10 cellular contexts compared by ENCODE assay signal in genomic region chr15:92891533-92892200, GRCh38. TPM values are rescaled to one million over a fixed set of nuclear protein-coding genes. Genes with fewer than 3 reads are reported as not detected.
DNase-seq lines count a peak whose midpoint lies in the region; ATAC-seq, FAIRE-seq and TF ChIP-seq lines count a peak whose summit lies in the region.
"Had no signal": no experiment of that assay in that cellular context is flagged by ENCODE, and none has a peak within 500 bp of the region (broad histone marks: within the 10 kb centered on the region; RNA-seq: fewer than 3 reads in every experiment).

No MANE protein-coding gene starts in this region.

- FAIRE-seq in GM19239 (lab: Jason Lieb, UNC) = peak; percentile 71
- FAIRE-seq: astrocyte had no signal

- no TSS peak for BruUV-seq in Panc1 (replicated peaks; lab: Mats Ljungman, UMichigan)

- DNase-seq in GM19239 (ENCODE audit: insufficient read length, low spot score) (no peak), Panc1 (ENCODE audit: low read depth, low spot score) (no peak), psoas muscle (no peak), DMS114 treated with DMSO at 0.1 percent for 48 hours (lab: John Stamatoyannopoulos, UW; ENCODE audit: unreplicated experiment) (no peak), middle frontal gyrus (ENCODE audit: extremely low spot score, low spot score) (no peak), posterior cingulate gyrus (no peak)
- DNase-seq in effector memory CD4-positive, alpha-beta T cell = no peak
- DNase-seq: NCI-H345; stimulated activated CD4-positive, alpha-beta T cell treated with anti-CD3 and anti-CD28 coated beads, Interleukin-4, amount 100 ng/mL, for 4 hours had no signal

- peak overlapping the region; percentile 39; the same call in 1 of the 2 replicates for H3K27ac ChIP-seq in Panc1 (ENCODE audit: low read length)
- H3K27ac ChIP-seq in effector memory CD4-positive, alpha-beta T cell (ENCODE audit: insufficient read depth, low read length, poor library complexity, severe bottlenecking) = peak overlapping the region; percentile 40
- H3K27ac ChIP-seq in psoas muscle = peak overlapping the region; percentile 39

- TF ChIP-seq CTCF in Panc1 (IDR thresholded peaks at IDR 0.05) (no peak), psoas muscle (IDR thresholded peaks at IDR 0.05) (no peak)

- intact Hi-C loops in Panc1 (cut with micrococcal nuclease; ENCODE audit: unreplicated experiment) (no loop called here), psoas muscle (cut with DNase I) (no loop called here), posterior cingulate gyrus (cut with DNase I) (no loop called here)

- H3K4me1 ChIP-seq in Panc1 (ENCODE audit: control insufficient read depth, insufficient read depth, low read length) (peaks cover 37% of the 10 kb centered on the region; the same call in 1 of the 2 replicates), psoas muscle (peaks cover 64% of the 10 kb centered on the region)
- peaks cover 34% of the 10 kb centered on the region for H3K4me1 ChIP-seq in effector memory CD4-positive, alpha-beta T cell (ENCODE audit: control insufficient read depth, insufficient read depth, low read length, poor library complexity, severe bottlenecking)

- WGBS in psoas muscle, 3 donors = 64 to 74% (median 65%) methylated on average over 3 of the region's 3 CpGs

- H3K27me3 ChIP-seq in Panc1 (ENCODE audit: control insufficient read depth, insufficient read depth, low read length) (no peaks in the 10 kb centered on the region), psoas muscle (ENCODE audit: insufficient read depth in 3 of 3, low read length in 2 of 3) (no peaks in the 10 kb centered on the region)
- H3K27me3 ChIP-seq in effector memory CD4-positive, alpha-beta T cell (replicated peaks; ENCODE audit: control insufficient read depth, insufficient read depth, low read length, poor library complexity, severe bottlenecking) = no peaks in the 10 kb centered on the region

- CTCF ChIA-PET in Panc1 (lab: Charles Lee) = no interaction called here

- POLR2A ChIA-PET in Panc1 (lab: Charles Lee) = interaction anchor here (0.8 kb wide), 1 partner anchor 86 kb away, joined by 5 read pairs; no protein-coding TSS in a partner anchor

- H3K36me3 ChIP-seq in Panc1 (ENCODE audit: control insufficient read depth, insufficient read depth, low read length) (peaks cover 78% of the 10 kb centered on the region), psoas muscle (ENCODE audit: insufficient read depth in 1 of 2, low read depth in 1 of 2) (peaks cover 3 to 97% of the 10 kb centered on the region in 2 donors)
- H3K36me3 ChIP-seq in effector memory CD4-positive, alpha-beta T cell (ENCODE audit: control insufficient read depth, insufficient read depth, low read length) = peaks cover 53% of the 10 kb centered on the region

- no peak overlapping the region for H3K4me3 ChIP-seq in Panc1 (ENCODE audit: low read depth in 2 of 2, low read length in 2 of 2)
- H3K4me3 ChIP-seq in effector memory CD4-positive, alpha-beta T cell (ENCODE audit: insufficient read depth, low read depth, low read length, poor library complexity, severe bottlenecking) = no peak overlapping the region
- H3K4me3 ChIP-seq in psoas muscle = no peak overlapping the region

- ATAC-seq in Panc1 (no peak), psoas muscle (no peak)

- in situ Hi-C loops in Panc1 (cut with HindIII; ENCODE audit: low pct_unique_long_range_greater_than_20kb, low sequenced_read_pairs) = no loop called here

- H3K9me3 ChIP-seq in Panc1 (ENCODE audit: control insufficient read depth, insufficient read depth, low read depth, low read length) = no peaks in the 10 kb centered on the region
- H3K9me3 ChIP-seq in effector memory CD4-positive, alpha-beta T cell (ENCODE audit: control insufficient read depth, low read length) = no peaks in the 10 kb centered on the region
- H3K9me3 ChIP-seq in psoas muscle = no peaks in the 10 kb centered on the region

RNA-seq across cellular contexts. Expression of gene CHD2, which starts 8.5 kb away (rescaled TPM):
- total RNA-seq in Panc1 (2021; ENCODE audit: unreplicated experiment) (81.8 TPM), psoas muscle (10 to 100 TPM; 40.9 to 53.0 (median 49.4) TPM)
- 43.9 TPM for polyA plus RNA-seq in Panc1 (2012; ENCODE audit: insufficient read length)
- polyA plus RNA-seq in psoas muscle = 10 to 100 TPM; 11.1 to 37.5 (median 12.9) TPM
